ENCODE assay signal across 8 cellular contexts in genomic region chr9:105694320-105694847, GRCh38. TPM values are rescaled to one million over a fixed set of nuclear protein-coding genes. Genes with fewer than 3 reads are reported as not detected.
A peak's percentile ranks its signal among the peaks of the same experiment; 100 is the strongest.
DNase-seq lines count a peak whose midpoint lies in the region; ATAC-seq and TF ChIP-seq lines count a peak whose summit lies in the region.

Gene TMEM38B, plus strand, starts transcription at chr9:105694541. Its CDS starts 120 bp downstream, at chr9:105694661.

- H2BK20ac ChIP-seq in H9 (ENCODE audit: low read depth, low read length, poor library complexity, severe bottlenecking), result no peak within 1 kb of the TSS

- no peak within 1 kb of the TSS for H3K27ac ChIP-seq in H9 (ENCODE audit: insufficient read length, low read depth, low read length)
- no peak within 1 kb of the TSS for H3K27ac ChIP-seq in parathyroid adenoma
- H3K27ac ChIP-seq in thyroid gland, result peak within 1 kb of the TSS; percentile 37 to 82 (median 77)

- peaks cover 11% of the 10 kb centered on the region for H3K23me2 ChIP-seq in H9 (ENCODE audit: insufficient read length, low read depth, low read length, poor library complexity, severe bottlenecking)

- in situ Hi-C loops in SK-MEL-5 (cut with HindIII; ENCODE audit: low pct_unique_long_range_greater_than_20kb, low sequenced_read_pairs), result no loop called here

- H3K4me3 Mint-ChIP-seq in H9, result peak within 1 kb of the TSS; percentile 78 to 87
- peak within 1 kb of the TSS; percentile 93 for H3K4me3 Mint-ChIP-seq in activated naive CD4-positive, alpha-beta T cell treated with anti-CD3 and anti-CD28 coated beads, Interleukin-2, amount 50 U/mL, for 24 hours

- no peaks in the 10 kb centered on the region for H4K20me1 ChIP-seq in H9 (ENCODE audit: control insufficient read depth, insufficient read depth, insufficient read length)

- H3T11ph ChIP-seq in H9 (ENCODE audit: low read length), result no peak within 1 kb of the TSS

- no peak within 1 kb of the TSS for H3K18ac ChIP-seq in H9 (ENCODE audit: insufficient read length, low read depth, low read length)

- no peak within 1 kb of the TSS for H4K8ac ChIP-seq in H9 (replicated peaks; ENCODE audit: insufficient read length, low read depth, low read length)

- no peak within 1 kb of the TSS for H2AFZ ChIP-seq in H9 (ENCODE audit: low read length)
- H2AFZ ChIP-seq in parathyroid adenoma, result peak within 1 kb of the TSS; percentile 77

- DNase-seq in H9 (peak; percentile 86), LoVo (ENCODE audit: low spot score) (peak; percentile 83), SK-MEL-5 (ENCODE audit: low read depth, low spot score) (peak; percentile 76), Right ventricle myocardium superior (peak; percentile 88), thyroid gland (peak; percentile 86 to 90)

- no peaks in the 10 kb centered on the region for H3K9me3 ChIP-seq in H9 (ENCODE audit: control insufficient read depth, low read depth, low read length)
- H3K9me3 ChIP-seq in parathyroid adenoma (ENCODE audit: control insufficient read depth, low read length), result no peaks in the 10 kb centered on the region
- H3K9me3 ChIP-seq in thyroid gland, result no peaks in the 10 kb centered on the region

- peak; percentile 49 to 93 for TF ChIP-seq POLR2A in thyroid gland (IDR thresholded peaks at IDR 0.05)

- H3K14ac ChIP-seq in H9 (ENCODE audit: insufficient read depth, low read length), result no peak within 1 kb of the TSS

- intact Hi-C loops in Right ventricle myocardium superior (cut with DNase I), result no loop called here
- intact Hi-C loops in thyroid gland (cut with DNase I), result no loop called here

- H3K36me3 ChIP-seq in parathyroid adenoma (ENCODE audit: control insufficient read depth, insufficient read depth, low read length) (no peaks in the 10 kb centered on the region), thyroid gland (no peaks in the 10 kb centered on the region)

- no peak within 1 kb of the TSS for H3K23ac ChIP-seq in H9 (ENCODE audit: insufficient read length, low read depth, low read length)

- no peaks in the 10 kb centered on the region for H3K79me1 ChIP-seq in H9 (ENCODE audit: insufficient read depth, low read depth, low read length, poor library complexity, severe bottlenecking)

- no peak within 1 kb of the TSS for H4K91ac ChIP-seq in H9 (ENCODE audit: insufficient read length, low read depth, low read length)

- no peak within 1 kb of the TSS for H2BK5ac ChIP-seq in H9 (ENCODE audit: insufficient read length, low read length)

- H3K4me1 ChIP-seq in H9 (ENCODE audit: insufficient read depth, low read length), result no peaks in the 10 kb centered on the region
- no peaks in the 10 kb centered on the region for H3K4me1 ChIP-seq in parathyroid adenoma
- H3K4me1 ChIP-seq in thyroid gland, result peaks cover 6 to 30% of the 10 kb centered on the region in 2 donors

- no peak within 1 kb of the TSS for H2BK15ac ChIP-seq in H9 (ENCODE audit: low read depth, low read length)

- H3K79me2 ChIP-seq in H9 (ENCODE audit: insufficient read depth, low read length), result no peaks in the 10 kb centered on the region
- no peaks in the 10 kb centered on the region for H3K79me2 ChIP-seq in parathyroid adenoma

- H4K5ac ChIP-seq in H9 (ENCODE audit: insufficient read length, low read depth, low read length), result no peak within 1 kb of the TSS

- H3K27me3 Mint-ChIP-seq in H9 (ENCODE audit: low read depth), result peaks cover 55% of the 10 kb centered on the region
- H3K27me3 Mint-ChIP-seq in activated naive CD4-positive, alpha-beta T cell treated with anti-CD3 and anti-CD28 coated beads, Interleukin-2, amount 50 U/mL, for 24 hours, result peaks cover 17% of the 10 kb centered on the region

- no peak within 1 kb of the TSS for H3K56ac ChIP-seq in H9 (ENCODE audit: insufficient read length, low read depth, low read length)

- peak within 1 kb of the TSS; percentile 55 for H3K9ac ChIP-seq in H9 (ENCODE audit: extremely low read depth, insufficient read length, low read length)
- no peak within 1 kb of the TSS for H3K9ac ChIP-seq in parathyroid adenoma

- H3K27ac Mint-ChIP-seq in H9, result no peak within 1 kb of the TSS
- peak within 1 kb of the TSS; percentile 66 for H3K27ac Mint-ChIP-seq in activated naive CD4-positive, alpha-beta T cell treated with anti-CD3 and anti-CD28 coated beads, Interleukin-2, amount 50 U/mL, for 24 hours

- TF ChIP-seq CTCF in H9 (conservative IDR thresholded peaks at IDR 0.05), result no peak
- TF ChIP-seq CTCF in parathyroid adenoma (IDR thresholded peaks at IDR 0.05), result no peak
- no peak for TF ChIP-seq CTCF in thyroid gland (IDR thresholded peaks at IDR 0.05)

- H2BK12ac ChIP-seq in H9 (ENCODE audit: insufficient read length, low read depth, low read length), result no peak within 1 kb of the TSS

- H3K27me3 ChIP-seq in H9 (ENCODE audit: insufficient read depth, low read length), result peaks cover 15% of the 10 kb centered on the region; the same call in 1 of the 2 replicates
- H3K27me3 ChIP-seq in parathyroid adenoma (ENCODE audit: control insufficient read depth, insufficient read depth, low read length), result no peaks in the 10 kb centered on the region
- H3K27me3 ChIP-seq in thyroid gland, result no peaks in the 10 kb centered on the region

- ATAC-seq in Right ventricle myocardium superior (ENCODE audit: poor library complexity), result peak; percentile 98

- H3K4me3 ChIP-seq in GM08714 (ENCODE audit: low read length) (peak within 1 kb of the TSS; percentile 82), parathyroid adenoma (ENCODE audit: low read depth, low read length) (peak within 1 kb of the TSS; percentile 68), thyroid gland (replicated peaks in 1 of 3) (peak within 1 kb of the TSS; percentile 18 to 68 (median 39))

- peaks cover 16 to 17% of the 10 kb centered on the region in 2 experiments for H3K4me1 Mint-ChIP-seq in H9
- peaks cover 44% of the 10 kb centered on the region for H3K4me1 Mint-ChIP-seq in activated naive CD4-positive, alpha-beta T cell treated with anti-CD3 and anti-CD28 coated beads, Interleukin-2, amount 50 U/mL, for 24 hours

- no peak within 1 kb of the TSS for H2AK5ac ChIP-seq in H9 (ENCODE audit: insufficient read length, low read length)

- peak within 1 kb of the TSS; percentile 88 for H3K4me2 ChIP-seq in H9 (ENCODE audit: insufficient read depth, insufficient read length, low read length)
- H3K4me2 ChIP-seq in parathyroid adenoma (ENCODE audit: low read length), result peak within 1 kb of the TSS; percentile 97

- no peak within 1 kb of the TSS for H2BK120ac ChIP-seq in H9 (ENCODE audit: low read depth, low read length, poor library complexity, severe bottlenecking)

- H3K4ac ChIP-seq in H9 (ENCODE audit: low read depth, low read length), result no peak within 1 kb of the TSS

- no peaks in the 10 kb centered on the region for H3K36me3 Mint-ChIP-seq in H9 (ENCODE audit: insufficient read depth in 1 of 3, low read depth in 3 of 3)
- H3K36me3 Mint-ChIP-seq in activated naive CD4-positive, alpha-beta T cell treated with anti-CD3 and anti-CD28 coated beads, Interleukin-2, amount 50 U/mL, for 24 hours, result no peaks in the 10 kb centered on the region

- WGBS in H9 (ENCODE audit: extremely low coverage, insufficient read length, low lambda C conversion rate), result no CpG with 5 or more reads among the region's 64 CpGs
- 0 to 1% methylated on average over 16 to 31 of the region's 64 CpGs for WGBS in thyroid gland, 2 donors

- H3K9me3 Mint-ChIP-seq in H9, result no peaks in the 10 kb centered on the region
- H3K9me3 Mint-ChIP-seq in activated naive CD4-positive, alpha-beta T cell treated with anti-CD3 and anti-CD28 coated beads, Interleukin-2, amount 50 U/mL, for 24 hours, result no peaks in the 10 kb centered on the region

RNA-seq across cellular contexts. Expression of gene TMEM38B, which starts in this region (rescaled TPM):
- total RNA-seq in H9 (2021) (14.5 and 17.1 TPM in 2 replicates), Right ventricle myocardium superior (69.5 TPM), thyroid gland (10 to 100 TPM; 38.4 to 80.9 (median 60.2) TPM)
- 37.7 and 45.6 TPM in 2 replicates for total RNA-seq in SK-MEL-5 (2014; rRNA removed; shearing (Covaris generic))
- polyA plus RNA-seq in SK-MEL-5 (2015; cell fraction: cytosol; rRNA removed), result 45.5 and 48.6 TPM in 2 replicates
- polyA plus RNA-seq in SK-MEL-5 (2015; cell fraction: nucleus; rRNA removed), result 5.9 and 6.0 TPM in 2 replicates

Comparison
In these comparisons a context has a peak if more than half of its experiments do, and no peak if none do; other contexts are left out.
1. H3K27ac ChIP-seq: peak in thyroid gland (3 of 3); none in H9 (single experiment) and parathyroid adenoma (single experiment).
2. Peak in every context shown above with its lines, with median percentiles within 50 percentile points of each other: H3K4me3 ChIP-seq and DNase-seq.